Comparison of ENCODE assay signal across 42 cellular contexts in genomic region chrX:13317366-13317765, GRCh38. TPM values are rescaled to one million over a fixed set of nuclear protein-coding genes. Genes with fewer than 3 reads are reported as not detected.
"Had no signal": no experiment of that assay in that cellular context is flagged by ENCODE, and none has a peak within 500 bp of the region (broad histone marks: within the 10 kb centered on the region; RNA-seq: fewer than 3 reads in every experiment).

No MANE protein-coding gene starts in this region.

- H3K27me3 ChIP-seq: adrenal gland, ascending aorta, body of pancreas, brain microvascular endothelial cell, cardiac muscle cell had no signal

- H3K4me3 Mint-ChIP-seq: activated naive CD4-positive, alpha-beta T cell treated with anti-CD3 and anti-CD28 coated beads for 36 hours; activated naive CD4-positive, alpha-beta T cell treated with anti-CD3 and anti-CD28 coated beads, Interleukin-2, amount 10 ng/mL, durations not matched to agents 7 days and 5 days; activated naive CD4-positive, alpha-beta T cell treated with anti-CD3 and anti-CD28 coated beads, Interleukin-2, amount 50 U/mL, for 24 hours; activated naive CD8-positive, alpha-beta T cell; activated naive CD8-positive, alpha-beta T cell treated with anti-CD3 and anti-CD28 coated beads for 36 hours; activated naive CD8-positive, alpha-beta T cell treated with anti-CD3 and anti-CD28 coated beads, Interleukin-2, amount 10 ng/mL, durations not matched to agents 7 days and 5 days; activated naive CD8-positive, alpha-beta T cell treated with anti-CD3 and anti-CD28 coated beads, Interleukin-2, amount 50 U/mL, for 24 hours; activated T-cell treated with anti-CD3 and anti-CD28 coated beads, Interleukin-2, amount 50 U/mL, for 24 hours; activated T-cell treated with anti-CD3 and anti-CD28 coated beads, Interleukin-2, amount 50 U/mL, for 4 hours; activated T-cell treated with anti-CD3 and anti-CD28 coated beads, Interleukin-2, amount 50 U/mL, for 72 hours; activated T-helper 1 cell treated with anti-CD3 and anti-CD28 coated beads, Interleukin-12 subunit alpha, Interleukin-12 subunit beta, Interleukin-2, Interleukin-4 antibody, amounts not matched to agents 30 ng/mL and 10 ng/mL and 1 ng/mL, durations not matched to agents 14 hours and 24 hours and 36 hours; activated T-helper 17 cell treated with anti-CD3 and anti-CD28 coated beads, Interleukin-2, amount 50 U/mL, for 72 hours; brain; central memory CD8-positive, alpha-beta T cell had no signal

- H3K36me3 ChIP-seq: adrenal gland, ascending aorta, brain microvascular endothelial cell, breast epithelium, cardiac muscle cell had no signal

- FAIRE-seq: bronchial epithelial cell, colon had no signal

- ATAC-seq: activated naive CD8-positive, alpha-beta T cell treated with anti-CD3 and anti-CD28 coated beads, Interleukin-2, amount 50 U/mL, for 24 hours; activated T-cell treated with anti-CD3 and anti-CD28 coated beads, Interleukin-2, amount 50 U/mL, for 4 hours; activated T-cell treated with anti-CD3 and anti-CD28 coated beads, Interleukin-2, amount 50 U/mL, for 72 hours; activated T-helper 17 cell treated with anti-CD3 and anti-CD28 coated beads, Interleukin-2, amount 50 U/mL, for 72 hours; body of pancreas had no signal

- H3K27ac Mint-ChIP-seq: activated naive CD4-positive, alpha-beta T cell treated with anti-CD3 and anti-CD28 coated beads for 36 hours; activated naive CD4-positive, alpha-beta T cell treated with anti-CD3 and anti-CD28 coated beads, Interleukin-2, amount 10 ng/mL, durations not matched to agents 7 days and 5 days; activated naive CD4-positive, alpha-beta T cell treated with anti-CD3 and anti-CD28 coated beads, Interleukin-2, amount 50 U/mL, for 24 hours; activated naive CD8-positive, alpha-beta T cell; activated naive CD8-positive, alpha-beta T cell treated with anti-CD3 and anti-CD28 coated beads for 36 hours; activated naive CD8-positive, alpha-beta T cell treated with anti-CD3 and anti-CD28 coated beads, Interleukin-2, amount 10 ng/mL, durations not matched to agents 7 days and 5 days; activated naive CD8-positive, alpha-beta T cell treated with anti-CD3 and anti-CD28 coated beads, Interleukin-2, amount 50 U/mL, for 24 hours; activated T-cell treated with anti-CD3 and anti-CD28 coated beads, Interleukin-2, amount 50 U/mL, for 24 hours; activated T-cell treated with anti-CD3 and anti-CD28 coated beads, Interleukin-2, amount 50 U/mL, for 72 hours; activated T-helper 1 cell treated with anti-CD3 and anti-CD28 coated beads, Interleukin-12 subunit alpha, Interleukin-12 subunit beta, Interleukin-2, Interleukin-4 antibody, amounts not matched to agents 30 ng/mL and 10 ng/mL and 1 ng/mL, durations not matched to agents 14 hours and 24 hours and 36 hours; activated T-helper 17 cell treated with anti-CD3 and anti-CD28 coated beads, Interleukin-2, amount 50 U/mL, for 72 hours; activated T-helper 2 cell treated with anti-CD3 and anti-CD28 coated beads, Interferon-gamma antibody, Interleukin-2, Interleukin-4, amounts not matched to agents 10 μg/mL and 5 μg/mL and 100 μg/mL, durations not matched to agents 14 hours and 24 hours and 36 hours; brain had no signal

- H3K4me3 ChIP-seq: adrenal gland, ascending aorta, body of pancreas, breast epithelium, cardiac muscle cell had no signal

- H3K9me3 Mint-ChIP-seq: activated naive CD4-positive, alpha-beta T cell treated with anti-CD3 and anti-CD28 coated beads for 36 hours; activated naive CD4-positive, alpha-beta T cell treated with anti-CD3 and anti-CD28 coated beads, Interleukin-2, amount 10 ng/mL, durations not matched to agents 7 days and 5 days; activated naive CD4-positive, alpha-beta T cell treated with anti-CD3 and anti-CD28 coated beads, Interleukin-2, amount 50 U/mL, for 24 hours; activated naive CD8-positive, alpha-beta T cell treated with anti-CD3 and anti-CD28 coated beads for 36 hours; activated naive CD8-positive, alpha-beta T cell treated with anti-CD3 and anti-CD28 coated beads, Interleukin-2, amount 10 ng/mL, durations not matched to agents 7 days and 5 days; activated T-cell treated with anti-CD3 and anti-CD28 coated beads, Interleukin-2, amount 50 U/mL, for 4 hours; activated T-helper 17 cell treated with anti-CD3 and anti-CD28 coated beads, Interleukin-2, amount 50 U/mL, for 72 hours; activated T-helper 2 cell treated with anti-CD3 and anti-CD28 coated beads, Interferon-gamma antibody, Interleukin-2, Interleukin-4, amounts not matched to agents 10 μg/mL and 5 μg/mL and 100 μg/mL, durations not matched to agents 14 hours and 24 hours and 36 hours; central memory CD8-positive, alpha-beta T cell had no signal

- H3K4me1 Mint-ChIP-seq: activated naive CD4-positive, alpha-beta T cell treated with anti-CD3 and anti-CD28 coated beads, Interleukin-2, amount 10 ng/mL, durations not matched to agents 7 days and 5 days; activated naive CD4-positive, alpha-beta T cell treated with anti-CD3 and anti-CD28 coated beads, Interleukin-2, amount 50 U/mL, for 24 hours; activated naive CD8-positive, alpha-beta T cell treated with anti-CD3 and anti-CD28 coated beads for 36 hours; activated naive CD8-positive, alpha-beta T cell treated with anti-CD3 and anti-CD28 coated beads, Interleukin-2, amount 10 ng/mL, durations not matched to agents 7 days and 5 days; activated naive CD8-positive, alpha-beta T cell treated with anti-CD3 and anti-CD28 coated beads, Interleukin-2, amount 50 U/mL, for 24 hours; activated T-helper 17 cell treated with anti-CD3 and anti-CD28 coated beads, Interleukin-2, amount 50 U/mL, for 72 hours; brain; central memory CD8-positive, alpha-beta T cell had no signal

- H3K9me3 ChIP-seq: adrenal gland, ascending aorta, body of pancreas, breast epithelium had no signal

- H3K4me1 ChIP-seq: adrenal gland, ascending aorta, body of pancreas, breast epithelium had no signal

- H3K27ac ChIP-seq: adrenal gland, ascending aorta, body of pancreas, brain microvascular endothelial cell, breast epithelium, cardiac muscle cell had no signal

- H3K36me3 Mint-ChIP-seq: activated naive CD4-positive, alpha-beta T cell treated with anti-CD3 and anti-CD28 coated beads, Interleukin-2, amount 10 ng/mL, durations not matched to agents 7 days and 5 days; activated naive CD4-positive, alpha-beta T cell treated with anti-CD3 and anti-CD28 coated beads, Interleukin-2, amount 50 U/mL, for 24 hours; activated naive CD8-positive, alpha-beta T cell; activated naive CD8-positive, alpha-beta T cell treated with anti-CD3 and anti-CD28 coated beads for 36 hours; activated naive CD8-positive, alpha-beta T cell treated with anti-CD3 and anti-CD28 coated beads, Interleukin-2, amount 10 ng/mL, durations not matched to agents 7 days and 5 days had no signal

- H3K27me3 Mint-ChIP-seq: activated naive CD4-positive, alpha-beta T cell treated with anti-CD3 and anti-CD28 coated beads, Interleukin-2, amount 10 ng/mL, durations not matched to agents 7 days and 5 days; activated naive CD4-positive, alpha-beta T cell treated with anti-CD3 and anti-CD28 coated beads, Interleukin-2, amount 50 U/mL, for 24 hours; activated naive CD8-positive, alpha-beta T cell; activated naive CD8-positive, alpha-beta T cell treated with anti-CD3 and anti-CD28 coated beads for 36 hours; activated naive CD8-positive, alpha-beta T cell treated with anti-CD3 and anti-CD28 coated beads, Interleukin-2, amount 50 U/mL, for 24 hours; activated T-helper 17 cell treated with anti-CD3 and anti-CD28 coated beads, Interleukin-2, amount 50 U/mL, for 72 hours; brain; central memory CD8-positive, alpha-beta T cell had no signal

- DNase-seq: activated effector memory CD4-positive, alpha-beta T cell treated with anti-CD3 and anti-CD28 coated beads, Interleukin-2, amount 50 U/mL, for 16 hours; activated effector memory CD4-positive, alpha-beta T cell treated with Interleukin-2 at 50 U/mL for 16 hours; activated gamma-delta T cell; activated gamma-delta T cell treated with Interleukin-2 at 50 U/mL for 16 hours; activated naive CD4-positive, alpha-beta T cell; activated naive CD4-positive, alpha-beta T cell treated with anti-CD3 and anti-CD28 coated beads for 36 hours; activated naive CD4-positive, alpha-beta T cell treated with anti-CD3 and anti-CD28 coated beads, Interleukin-2, amount 10 ng/mL, durations not matched to agents 7 days and 5 days; activated naive CD4-positive, alpha-beta T cell treated with Interleukin-2 at 50 U/mL for 16 hours; activated naive CD8-positive, alpha-beta T cell treated with anti-CD3 and anti-CD28 coated beads for 36 hours; activated naive CD8-positive, alpha-beta T cell treated with anti-CD3 and anti-CD28 coated beads, Interleukin-2, amount 10 ng/mL, durations not matched to agents 7 days and 5 days; activated naive CD8-positive, alpha-beta T cell treated with anti-CD3 and anti-CD28 coated beads, Interleukin-2, amount 50 U/mL, for 24 hours; activated T-cell treated with anti-CD3 and anti-CD28 coated beads, Interleukin-2, amount 50 U/mL, for 1 hour; activated T-cell treated with anti-CD3 and anti-CD28 coated beads, Interleukin-2, amount 50 U/mL, for 24 hours; activated T-cell treated with anti-CD3 and anti-CD28 coated beads, Interleukin-2, amount 50 U/mL, for 4 hours; activated T-cell treated with anti-CD3 and anti-CD28 coated beads, Interleukin-2, amount 50 U/mL, for 48 hours; activated T-cell treated with anti-CD3 and anti-CD28 coated beads, Interleukin-2, amount 50 U/mL, for 72 hours; adrenal gland; amniotic stem cell; amygdala; anterior cingulate cortex; aorta; body of pancreas; brain microvascular endothelial cell; caudate nucleus; central memory CD4-positive, alpha-beta T cell; cerebellar nuclear complex had no signal

RNA-seq across cellular contexts. Expression of gene ATXN3L, which starts 2.5 kb away (rescaled TPM):
- total RNA-seq: activated naive CD4-positive, alpha-beta T cell treated with anti-CD3 and anti-CD28 coated beads for 36 hours; activated naive CD8-positive, alpha-beta T cell treated with anti-CD3 and anti-CD28 coated beads for 36 hours; activated naive CD8-positive, alpha-beta T cell treated with anti-CD3 and anti-CD28 coated beads, Interleukin-2, amount 10 ng/mL, durations not matched to agents 7 days and 5 days; activated T-cell treated with anti-CD3 and anti-CD28 coated beads, Interleukin-2, amount 50 U/mL, for 4 hours; activated T-cell treated with anti-CD3 and anti-CD28 coated beads, Interleukin-2, amount 50 U/mL, for 72 hours; activated T-helper 1 cell treated with anti-CD3 and anti-CD28 coated beads, Interleukin-12 subunit alpha, Interleukin-12 subunit beta, Interleukin-2, Interleukin-4 antibody, amounts not matched to agents 30 ng/mL and 10 ng/mL and 1 ng/mL, durations not matched to agents 14 hours and 24 hours and 36 hours; activated T-helper 17 cell treated with anti-CD3 and anti-CD28 coated beads, Interleukin-2, amount 50 U/mL, for 72 hours; activated T-helper 2 cell treated with anti-CD3 and anti-CD28 coated beads, Interferon-gamma antibody, Interleukin-2, Interleukin-4, amounts not matched to agents 10 μg/mL and 5 μg/mL and 100 μg/mL, durations not matched to agents 14 hours and 24 hours and 36 hours; adrenal gland; aorta; ascending aorta; body of pancreas; breast epithelium; bronchial epithelial cell; cardiac muscle cell; cardiac septum; cerebellum; chondrocyte had no signal
- polyA plus RNA-seq: adipose tissue, adrenal gland, aorta, cardiac muscle cell had no signal
